ENCODE assay signal across 12 cellular contexts in the genomic region with DNA sequence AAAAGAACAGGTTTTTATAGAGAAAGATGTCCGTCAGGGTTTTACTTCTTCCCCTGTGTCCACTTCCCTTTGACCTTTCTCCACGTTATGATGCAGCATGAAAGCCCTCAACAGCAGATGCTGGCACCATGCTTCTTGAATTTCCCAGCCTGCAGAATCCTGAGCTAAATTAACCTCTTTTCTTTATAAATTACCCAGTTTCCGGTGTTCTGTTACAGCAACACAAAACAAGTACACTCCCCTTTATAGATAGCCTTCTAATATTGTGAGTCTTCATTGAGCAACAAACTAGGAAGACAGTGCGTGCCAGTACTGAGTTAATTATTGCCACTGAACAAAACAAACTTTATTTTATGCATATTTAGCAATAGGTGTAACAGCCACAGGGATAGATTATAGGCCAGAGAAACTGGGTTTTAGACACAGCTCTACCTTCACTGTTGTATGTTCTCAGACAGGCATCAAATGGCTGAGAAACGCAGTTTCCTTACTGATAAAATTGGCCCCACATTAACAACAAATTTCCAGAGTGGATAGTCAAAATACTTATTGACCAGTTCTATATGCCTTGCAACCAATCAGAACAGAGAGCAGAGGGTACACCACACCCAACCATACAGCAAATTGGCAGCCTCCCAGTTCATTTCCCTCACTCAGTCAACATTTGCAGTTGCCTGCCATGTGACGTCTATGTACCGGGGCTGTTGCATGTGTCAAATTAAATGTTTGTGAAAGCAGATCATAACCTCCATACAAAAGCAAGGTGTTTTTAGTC. TPM values are rescaled to one million over a fixed set of nuclear protein-coding genes. Genes with fewer than 3 reads are reported as not detected.
DNase-seq lines count a peak whose midpoint lies in the region; ATAC-seq and TF ChIP-seq lines count a peak whose summit lies in the region.
"Had no signal": no experiment of that assay in that cellular context is flagged by ENCODE, and none has a peak within 500 bp of the region (broad histone marks: within the 10 kb centered on the region; RNA-seq: fewer than 3 reads in every experiment).

No MANE protein-coding gene starts in this region.

- no peak overlapping the region for H3K4me2 ChIP-seq in PC-3 (ENCODE audit: low read length)

- ATAC-seq in PC-3 (peak; percentile 40), HG02759 (IDR thresholded peaks at IDR 0.05; ENCODE audit: unreplicated experiment) (no peak), GM21360 (IDR thresholded peaks at IDR 0.05; ENCODE audit: unreplicated experiment) (no peak)

- DNase-seq in HUDEP-2 (lab: John Stamatoyannopoulos, UW; ENCODE audit: unreplicated experiment in 76 of 76) (peak in 53 of 76 experiments; percentile 3 to 72 (median 33)), PC-3 (peak; percentile 48), left kidney (ENCODE audit: low read depth, low spot score) (peak; percentile 24), HCEC 1CT (no peak), activated gamma-delta T cell (lab: John Stamatoyannopoulos, UW) (no peak)
- DNase-seq: aorta; CD8-positive, alpha-beta memory T cell; stimulated activated CD4-positive, alpha-beta T cell treated with anti-CD3 and anti-CD28 coated beads, Interleukin-1b, Interleukin-23, amount 100 ng/mL, for 48 hours had no signal

- H3K36me3 ChIP-seq in PC-3 (ENCODE audit: low read depth, low read length) = no peaks in the 10 kb centered on the region
- H3K36me3 ChIP-seq: neutrophil had no signal

- peak overlapping the region; percentile 38; the same call in 1 of the 2 replicates for H3K27ac ChIP-seq in C4-2B
- no peak overlapping the region for H3K27ac ChIP-seq in PC-3 (ENCODE audit: low read length)
- H3K27ac ChIP-seq: neutrophil had no signal

- H3K9me3 ChIP-seq in PC-3 (ENCODE audit: low read length) = no peaks in the 10 kb centered on the region
- H3K9me3 ChIP-seq: neutrophil had no signal

- no peaks in the 10 kb centered on the region for H3K79me2 ChIP-seq in PC-3 (ENCODE audit: low read length)

- H3K4me1 ChIP-seq in PC-3 (ENCODE audit: insufficient read depth, low read length) = no peaks in the 10 kb centered on the region

- H2AFZ ChIP-seq in PC-3 (ENCODE audit: low read length) = no peak overlapping the region

- H3K9me2 ChIP-seq in PC-3 (replicated peaks; ENCODE audit: low read length) = no peaks in the 10 kb centered on the region

- no TSS peak for BruUV-seq in PC-3 (replicated peaks; lab: Mats Ljungman, UMichigan)

- no peaks in the 10 kb centered on the region for H4K20me1 ChIP-seq in PC-3 (ENCODE audit: low read length)

- POLR2A ChIA-PET in PC-3 (lab: Charles Lee; ENCODE audit: unreplicated experiment) = no interaction called here

- TF ChIP-seq CTCF in C4-2B (conservative IDR thresholded peaks at IDR 0.05) (no peak), PC-3 (conservative IDR thresholded peaks at IDR 0.05; ENCODE audit: low read depth, low read length) (no peak)

- CTCF ChIA-PET in PC-3 (lab: Charles Lee) = no interaction called here

- H3K4me3 ChIP-seq in PC-3 (ENCODE audit: low read length) = no peak overlapping the region

- intact Hi-C loops in PC-3 (cut with micrococcal nuclease) = no loop called here

- no peak overlapping the region for H3K9ac ChIP-seq in PC-3 (ENCODE audit: low read length)

- H3F3A ChIP-seq in PC-3 (ENCODE audit: low read length, unreplicated experiment) = no peaks in the 10 kb centered on the region

- no peaks in the 10 kb centered on the region for H3K27me3 ChIP-seq in PC-3 (ENCODE audit: low read length)
- H3K27me3 ChIP-seq: neutrophil had no signal

RNA-seq across cellular contexts. Expression of a gene that starts 14.4 kb away (rescaled TPM):
- total RNA-seq in PC-3 (2014; rRNA removed) = 77.6 and 109 TPM in 2 replicates

Comparison
In these comparisons a context has a peak if more than half of its experiments do, and no peak if none do; other contexts are left out.
1. DNase-seq: peak in HUDEP-2 (53 of 76), PC-3 (single experiment) and left kidney (single experiment); none in HCEC 1CT (single experiment) and activated gamma-delta T cell (single experiment).